ENCODE assay signal across 24 cellular contexts in the genomic region with DNA sequence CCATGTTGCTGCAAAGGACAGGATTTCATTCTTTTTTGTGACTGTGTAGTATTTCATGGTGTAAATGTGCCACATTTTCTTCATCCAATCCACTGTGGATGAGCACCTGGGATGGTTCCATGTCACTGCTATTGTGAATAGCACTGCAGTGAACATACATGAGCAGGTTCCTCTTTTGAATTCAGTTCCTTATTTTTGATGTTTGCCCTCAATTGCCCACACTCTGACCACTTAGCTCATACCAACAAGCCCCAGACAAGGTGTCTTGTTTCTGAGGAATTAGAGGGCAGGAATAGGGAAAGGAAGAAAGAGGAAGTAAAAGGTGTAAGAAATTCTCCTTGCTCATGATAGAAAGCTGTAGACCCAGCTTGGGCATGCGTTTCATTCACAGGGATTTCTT.
"Had no signal": no experiment of that assay in that cellular context is flagged by ENCODE, and none has a peak within 500 bp of the region (broad histone marks: within the 10 kb centered on the region; RNA-seq: fewer than 3 reads in every experiment).

No MANE protein-coding gene starts in this region.

- DNase-seq: activated CD4-positive, alpha-beta T cell treated with anti-CD3 and anti-CD28 coated beads for 36 hours; activated CD4-positive, alpha-beta T cell treated with anti-CD3 and anti-CD28 coated beads, Interleukin-2, amount 50 U/mL, for 4 hours; activated CD4-positive, CD25-positive, alpha-beta regulatory T cell; activated naive CD4-positive, alpha-beta T cell; activated T-cell treated with anti-CD3 and anti-CD28 coated beads for 4 hours; activated T-cell treated with anti-CD3 and anti-CD28 coated beads, Interleukin-2, amount 50 U/mL, for 72 hours; dermis blood vessel endothelial cell; effector CD4-positive, alpha-beta T cell; left cardiac atrium; left ventricle myocardium superior; nephron progenitor cell; pancreas; retina; stimulated activated CD4-positive, alpha-beta T cell treated with anti-CD3 and anti-CD28 coated beads, Interleukin-12 subunit alpha, Interleukin-12 subunit beta, amount 100 ng/mL, for 4 hours; stimulated activated CD4-positive, alpha-beta T cell treated with anti-CD3 and anti-CD28 coated beads, Interleukin-4, amount 100 ng/mL, for 1 hour; stimulated activated naive CD8-positive, alpha-beta T cell treated with anti-CD3 and anti-CD28 coated beads, Interleukin-15, amount 100 ng/mL, for 72 hours; substantia nigra; T-helper 17 cell; T1000; thyroid gland; upper lobe of left lung had no signal

- ATAC-seq: activated CD4-positive, alpha-beta T cell treated with anti-CD3 and anti-CD28 coated beads for 36 hours; activated naive CD4-positive, alpha-beta T cell treated with anti-CD3 and anti-CD28 coated beads, Interleukin-2, amount 50 U/mL, for 72 hours; activated T-cell treated with anti-CD3 and anti-CD28 coated beads, Interleukin-2, amount 50 U/mL, for 72 hours; left cardiac atrium; left ventricle myocardium superior; pancreas; sciatic nerve; stimulated activated effector memory CD8-positive, alpha-beta T cell treated with anti-CD3 and anti-CD28 coated beads, Interleukin-12 subunit alpha, Interleukin-12 subunit beta, amount 100 ng/mL, for 72 hours; stimulated activated naive CD8-positive, alpha-beta T cell treated with anti-CD3 and anti-CD28 coated beads, Interleukin-15, amount 100 ng/mL, for 72 hours; T-helper 17 cell had no signal
